Comparison of ENCODE assay signal across 8 cellular contexts in the genomic region with DNA sequence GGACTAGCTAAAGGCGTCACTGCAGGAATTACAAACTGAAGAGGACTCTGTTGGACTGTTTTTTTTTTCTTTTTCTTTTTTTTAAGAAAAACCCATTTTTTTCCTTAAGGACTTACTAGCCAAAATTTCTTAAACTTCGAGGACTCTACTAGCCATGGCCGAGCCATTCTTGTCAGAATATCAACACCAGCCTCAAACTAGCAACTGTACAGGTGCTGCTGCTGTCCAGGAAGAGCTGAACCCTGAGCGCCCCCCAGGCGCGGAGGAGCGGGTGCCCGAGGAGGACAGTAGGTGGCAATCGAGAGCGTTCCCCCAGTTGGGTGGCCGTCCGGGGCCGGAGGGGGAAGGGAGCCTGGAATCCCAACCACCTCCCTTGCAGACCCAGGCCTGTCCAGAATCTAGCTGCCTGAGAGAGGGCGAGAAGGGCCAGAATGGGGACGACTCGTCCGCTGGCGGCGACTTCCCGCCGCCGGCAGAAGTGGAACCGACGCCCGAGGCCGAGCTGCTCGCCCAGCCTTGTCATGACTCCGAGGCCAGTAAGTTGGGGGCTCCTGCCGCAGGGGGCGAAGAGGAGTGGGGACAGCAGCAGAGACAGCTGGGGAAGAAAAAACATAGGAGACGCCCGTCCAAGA. TPM values are rescaled to one million over a fixed set of nuclear protein-coding genes. Genes with fewer than 3 reads are reported as not detected.
DNase-seq lines count a peak whose midpoint lies in the region; ATAC-seq and TF ChIP-seq lines count a peak whose summit lies in the region.

No MANE protein-coding gene starts in this region.

- CTCF ChIA-PET in Panc1 (lab: Charles Lee), result interaction anchor here (0.6 to 5.5 kb wide), 7 partner anchors 10 to 168 kb away, joined by 3 to 40 read pairs (median 4); partner anchors contain the start of gene ACBD4

- no TSS peak for BruUV-seq in Panc1 (replicated peaks; lab: Mats Ljungman, UMichigan)

- H3K9me3 Mint-ChIP-seq in stimulated activated naive CD8-positive, alpha-beta T cell treated with anti-CD3 and anti-CD28 coated beads, Interleukin-15, amount 100 ng/mL, for 72 hours, result no peaks in the 10 kb centered on the region

- peak overlapping the region; percentile 58 for H3K9ac ChIP-seq in KMS-11
- peak overlapping the region; percentile 99 for H3K9ac ChIP-seq in muscle layer of colon (ENCODE audit: low read length)

- TF ChIP-seq POLR2A in esophagus muscularis mucosa (IDR thresholded peaks at IDR 0.05; ENCODE audit: low read depth), result no peak

- no peaks in the 10 kb centered on the region for H4K20me1 ChIP-seq in KMS-11 (ENCODE audit: insufficient read depth)

- peaks cover 53% of the 10 kb centered on the region for H3K4me1 Mint-ChIP-seq in stimulated activated naive CD8-positive, alpha-beta T cell treated with anti-CD3 and anti-CD28 coated beads, Interleukin-15, amount 100 ng/mL, for 72 hours

- WGBS in esophagus muscularis mucosa, result 0% methylated on average over 23 of the region's 32 CpGs

- POLR2A ChIA-PET in Panc1 (lab: Charles Lee), result interaction anchor here (0.6 to 2.1 kb wide), 11 partner anchors 10 to 323 kb away, joined by 3 to 11 read pairs (median 3); partner anchors contain the start of gene ACBD4

- peak overlapping the region; percentile 93 for H3K4me2 ChIP-seq in KMS-11

- H3K4me3 ChIP-seq in KMS-11 (IDR thresholded peaks at IDR 0.05; ENCODE audit: insufficient read depth, low read depth, low read length), result peak overlapping the region; percentile 46
- H3K4me3 ChIP-seq in Panc1 (ENCODE audit: low read depth in 2 of 2, low read length in 2 of 2), result peak overlapping the region; percentile 77 to 93
- peak overlapping the region; percentile 68 to 80 (median 72) for H3K4me3 ChIP-seq in esophagus muscularis mucosa
- H3K4me3 ChIP-seq in muscle layer of colon (ENCODE audit: low read depth in 1 of 2, low read length in 2 of 2), result peak overlapping the region; percentile 94 to 100

- H3K4me1 ChIP-seq in KMS-11 (ENCODE audit: low read depth, poor library complexity, severe bottlenecking) (peaks cover 39% of the 10 kb centered on the region), Panc1 (ENCODE audit: control insufficient read depth, insufficient read depth, low read length) (peaks cover 10% of the 10 kb centered on the region), esophagus muscularis mucosa (peaks cover 46 to 70% (median 65%) of the 10 kb centered on the region in 4 donors), muscle layer of colon (ENCODE audit: insufficient read depth, low read length) (peaks cover 37% of the 10 kb centered on the region)

- DNase-seq in GM13976 (ENCODE audit: low spot score), result peak; percentile 81
- no peak for DNase-seq in Panc1 (ENCODE audit: low read depth, low spot score)
- peak; percentile 38 to 61 for DNase-seq in activated T-helper 1 cell treated with anti-CD3 and anti-CD28 coated beads, Interleukin-2, amount 50 U/mL, for 16 hours (ENCODE audit: low read depth in 1 of 2, low spot score in 1 of 2)
- no peak for DNase-seq in esophagus muscularis mucosa (ENCODE audit: extremely low spot score)
- peak; percentile 79 to 83 for DNase-seq in stimulated activated naive CD8-positive, alpha-beta T cell treated with anti-CD3 and anti-CD28 coated beads, Interleukin-15, amount 100 ng/mL, for 72 hours

- H3K27ac ChIP-seq in KMS-11 (peak overlapping the region; percentile 90), Panc1 (ENCODE audit: low read length) (peak overlapping the region; percentile 77), esophagus muscularis mucosa (replicated peaks in 1 of 4) (peak overlapping the region; percentile 93 to 97 (median 96)), muscle layer of colon (ENCODE audit: low read depth, low read length) (peak overlapping the region; percentile 100)

- peak overlapping the region; percentile 99 to 100 for H3K27ac Mint-ChIP-seq in stimulated activated naive CD8-positive, alpha-beta T cell treated with anti-CD3 and anti-CD28 coated beads, Interleukin-15, amount 100 ng/mL, for 72 hours

- H3K27me3 ChIP-seq in KMS-11 (ENCODE audit: insufficient read depth, low read depth), result no peaks in the 10 kb centered on the region
- H3K27me3 ChIP-seq in Panc1 (ENCODE audit: control insufficient read depth, insufficient read depth, low read length), result no peaks in the 10 kb centered on the region
- no peaks in the 10 kb centered on the region for H3K27me3 ChIP-seq in esophagus muscularis mucosa
- no peaks in the 10 kb centered on the region for H3K27me3 ChIP-seq in muscle layer of colon (ENCODE audit: control insufficient read depth in 1 of 2, insufficient read depth in 2 of 2, low read length in 2 of 2)

- peak; percentile 94 for TF ChIP-seq CTCF in GM13976 (IDR thresholded peaks at IDR 0.05; ENCODE audit: borderline replicate concordance, control extremely low read depth, extremely low read depth, insufficient read depth, missing control alignments)
- peak; percentile 87 for TF ChIP-seq CTCF in KMS-11 (conservative IDR thresholded peaks at IDR 0.05; ENCODE audit: low read depth, low read length)
- peak; percentile 90 for TF ChIP-seq CTCF in Panc1 (IDR thresholded peaks at IDR 0.05)
- TF ChIP-seq CTCF in esophagus muscularis mucosa (IDR thresholded peaks at IDR 0.05), result peak; percentile 81 to 92 (median 92)

- H2AFZ ChIP-seq in KMS-11 (ENCODE audit: low read depth), result no peak overlapping the region; the same call in 1 of the 2 replicates

- ATAC-seq in Panc1 (peak; percentile 52), HG03521 (IDR thresholded peaks at IDR 0.05; ENCODE audit: unreplicated experiment) (no peak)
- peak; percentile 39 for ATAC-seq in stimulated activated naive CD8-positive, alpha-beta T cell treated with anti-CD3 and anti-CD28 coated beads, Interleukin-15, amount 100 ng/mL, for 72 hours

- in situ Hi-C loops in GM13976 (cut with MboI; ENCODE audit: low sequenced_read_pairs, unreplicated experiment), result no loop called here
- in situ Hi-C loops in Panc1 (cut with HindIII; ENCODE audit: low pct_unique_long_range_greater_than_20kb, low sequenced_read_pairs), result no loop called here

- H3K4me3 Mint-ChIP-seq in stimulated activated naive CD8-positive, alpha-beta T cell treated with anti-CD3 and anti-CD28 coated beads, Interleukin-15, amount 100 ng/mL, for 72 hours, result peak overlapping the region; percentile 90 to 94

- intact Hi-C loops in Panc1 (cut with micrococcal nuclease; ENCODE audit: unreplicated experiment), result no loop called here
- intact Hi-C loops in esophagus muscularis mucosa (cut with DNase I), result no loop called here

- H3K9me3 ChIP-seq in Panc1 (ENCODE audit: control insufficient read depth, insufficient read depth, low read depth, low read length), result no peaks in the 10 kb centered on the region
- no peaks in the 10 kb centered on the region for H3K9me3 ChIP-seq in esophagus muscularis mucosa
- no peaks in the 10 kb centered on the region for H3K9me3 ChIP-seq in muscle layer of colon (ENCODE audit: low read length)

- no peaks in the 10 kb centered on the region for H3K27me3 Mint-ChIP-seq in stimulated activated naive CD8-positive, alpha-beta T cell treated with anti-CD3 and anti-CD28 coated beads, Interleukin-15, amount 100 ng/mL, for 72 hours

- no peak for TF ChIP-seq EP300 in esophagus muscularis mucosa (IDR thresholded peaks at IDR 0.05)

- H3K79me2 ChIP-seq in KMS-11 (ENCODE audit: insufficient read depth, low read depth), result peaks cover 19% of the 10 kb centered on the region; the same call in 1 of the 2 replicates

- no peaks in the 10 kb centered on the region for H3K36me3 ChIP-seq in KMS-11 (ENCODE audit: insufficient read depth)
- peaks cover 4% of the 10 kb centered on the region for H3K36me3 ChIP-seq in Panc1 (ENCODE audit: control insufficient read depth, insufficient read depth, low read length)
- no peaks in the 10 kb centered on the region for H3K36me3 ChIP-seq in esophagus muscularis mucosa
- no peaks in the 10 kb centered on the region for H3K36me3 ChIP-seq in muscle layer of colon (ENCODE audit: insufficient read depth, low read length)

RNA-seq across cellular contexts. Expression of gene HEXIM1, which starts 0.9 kb away (rescaled TPM):
- total RNA-seq in Panc1 (2021; ENCODE audit: unreplicated experiment), result 59.1 TPM
- polyA plus RNA-seq in Panc1 (2012; ENCODE audit: insufficient read length), result 80.0 TPM
- 10 to 100 TPM; 32.1 to 58.2 (median 45.3) TPM for total RNA-seq in esophagus muscularis mucosa

RNA-seq across cellular contexts. Expression of gene HEXIM2, which starts 12.5 kb away (rescaled TPM):
- total RNA-seq in Panc1 (2021; ENCODE audit: unreplicated experiment) (4.5 TPM), esophagus muscularis mucosa (1 to 10 TPM; 4.0 to 8.4 (median 7.0) TPM)
- 10.5 TPM for polyA plus RNA-seq in Panc1 (2012; ENCODE audit: insufficient read length)

RNA-seq across cellular contexts. Expression of gene ACBD4, which starts 13.7 kb away (rescaled TPM):
- total RNA-seq in Panc1 (2021; ENCODE audit: unreplicated experiment), result 7.7 TPM
- 10.3 TPM for polyA plus RNA-seq in Panc1 (2012; ENCODE audit: insufficient read length)
- 10 to 100 TPM; 20.9 to 34.8 (median 23.5) TPM for total RNA-seq in esophagus muscularis mucosa

RNA-seq across cellular contexts. Expression of gene PLCD3, which starts 16.8 kb away (rescaled TPM):
- 125 TPM for total RNA-seq in Panc1 (2021; ENCODE audit: unreplicated experiment)
- 158 TPM for polyA plus RNA-seq in Panc1 (2012; ENCODE audit: insufficient read length)
- total RNA-seq in esophagus muscularis mucosa, result 100 to 1,000 TPM in 2 of 4 donors, 10 to 100 TPM in 2; 49.4 to 154 (median 106) TPM

Comparison
In these comparisons a context has a peak if more than half of its experiments do, and no peak if none do; other contexts are left out.
1. DNase-seq: peak in GM13976 (single experiment), activated T-helper 1 cell treated with anti-CD3 and anti-CD28 coated beads, Interleukin-2, amount 50 U/mL, for 16 hours (2 of 2) and stimulated activated naive CD8-positive, alpha-beta T cell treated with anti-CD3 and anti-CD28 coated beads, Interleukin-15, amount 100 ng/mL, for 72 hours (2 of 2); none in Panc1 (single experiment) and esophagus muscularis mucosa (single experiment).
2. H3K4me3 ChIP-seq: peak in every context shown above with its lines; median percentile 97 in muscle layer of colon; 85 in Panc1; 72 in esophagus muscularis mucosa; 46 in KMS-11.
3. Peak in every context shown above with its lines, with median percentiles within 50 percentile points of each other: CTCF ChIP-seq and H3K27ac ChIP-seq.